ENCODE assay signal across 10 cellular contexts in the genomic region with DNA sequence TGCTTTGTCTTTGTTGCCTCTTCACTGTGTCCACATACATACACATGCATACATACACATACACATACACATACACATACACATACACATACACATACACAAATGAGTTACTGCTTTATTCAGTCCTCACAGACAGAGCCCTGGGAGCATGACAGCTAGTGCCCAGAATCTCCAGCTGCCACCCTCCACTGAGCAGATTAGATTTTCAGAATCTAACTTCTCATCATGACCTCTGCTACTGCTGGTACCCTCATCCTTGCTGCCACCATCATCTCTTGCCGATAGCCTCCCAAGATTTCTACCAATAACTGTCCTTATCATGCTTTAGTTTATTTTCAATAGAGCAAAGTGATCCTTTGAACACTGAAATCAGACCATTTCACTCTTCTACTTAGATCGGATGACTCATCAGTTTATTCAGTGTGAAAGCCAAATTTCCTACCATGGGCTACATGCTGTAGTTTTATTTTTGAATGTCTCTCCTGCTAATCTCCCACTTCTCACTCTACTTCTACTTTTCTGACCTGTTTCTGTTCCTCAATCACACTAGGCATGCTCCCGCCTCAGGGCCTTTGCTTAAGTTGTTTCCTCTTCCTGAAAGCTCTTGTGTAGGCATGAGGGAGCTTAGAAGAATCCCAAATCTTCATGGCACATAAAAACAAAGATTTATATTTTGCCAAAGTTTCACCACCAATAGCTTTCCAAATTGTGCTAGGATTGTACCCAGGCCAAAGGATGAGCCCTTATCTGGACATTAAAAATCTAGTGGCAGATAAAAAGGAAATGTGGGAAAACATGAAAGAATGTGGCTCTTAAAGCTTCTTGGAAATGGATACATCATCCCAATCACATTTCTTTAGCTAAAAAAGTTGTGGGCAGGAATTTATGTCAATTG. TPM values are rescaled to one million over a fixed set of nuclear protein-coding genes. Genes with fewer than 3 reads are reported as not detected.
A peak's percentile ranks its signal among the peaks of the same experiment; 100 is the strongest.
DNase-seq lines count a peak whose midpoint lies in the region; ATAC-seq and FAIRE-seq lines count a peak whose summit lies in the region.
"Had no signal": no experiment of that assay in that cellular context is flagged by ENCODE, and none has a peak within 500 bp of the region (broad histone marks: within the 10 kb centered on the region; RNA-seq: fewer than 3 reads in every experiment).

No MANE protein-coding gene starts in this region.

- no peak for ATAC-seq in Right ventricle myocardium superior (ENCODE audit: poor library complexity)
- ATAC-seq in HG02759 (IDR thresholded peaks at IDR 0.05; ENCODE audit: unreplicated experiment), result no peak

- intact Hi-C loops in Right ventricle myocardium superior (cut with DNase I) (no loop called here), cardiac septum (cut with DNase I) (no loop called here)

- DNase-seq in Right ventricle myocardium superior (peak; percentile 39), cardiac septum (ENCODE audit: low spot score) (no peak), SIG-M5 treated with dmso at 0.1 percent for 504 hours (lab: John Stamatoyannopoulos, UW; ENCODE audit: unreplicated experiment) (peak; percentile 77), glomerular visceral epithelial cell (ENCODE audit: extremely low spot score) (peak; percentile 24), urothelium cell line (ENCODE audit: low spot score) (no peak), NCI-H526 treated with DMSO at 0.1 percent for 48 hours (lab: John Stamatoyannopoulos, UW) (no peak), ureter (ENCODE audit: low spot score) (no peak)
- DNase-seq: KG1 had no signal

- peak; percentile 52 for FAIRE-seq in urothelium cell line (lab: Jason Lieb, UNC)

RNA-seq across cellular contexts. Expression of a gene that starts 42.9 kb away (rescaled TPM):
- total RNA-seq in Right ventricle myocardium superior (not detected), cardiac septum (not detected), ureter (not detected)
- total RNA-seq: mucosa of gallbladder had no signal

Comparison
In these comparisons a context has a peak if more than half of its experiments do, and no peak if none do; other contexts are left out.
1. DNase-seq: peak in Right ventricle myocardium superior (single experiment), SIG-M5 treated with dmso at 0.1 percent for 504 hours (single experiment) and glomerular visceral epithelial cell (single experiment); none in cardiac septum (single experiment), urothelium cell line (single experiment), NCI-H526 treated with DMSO at 0.1 percent for 48 hours (single experiment) and ureter (single experiment).